In the genomic region with DNA sequence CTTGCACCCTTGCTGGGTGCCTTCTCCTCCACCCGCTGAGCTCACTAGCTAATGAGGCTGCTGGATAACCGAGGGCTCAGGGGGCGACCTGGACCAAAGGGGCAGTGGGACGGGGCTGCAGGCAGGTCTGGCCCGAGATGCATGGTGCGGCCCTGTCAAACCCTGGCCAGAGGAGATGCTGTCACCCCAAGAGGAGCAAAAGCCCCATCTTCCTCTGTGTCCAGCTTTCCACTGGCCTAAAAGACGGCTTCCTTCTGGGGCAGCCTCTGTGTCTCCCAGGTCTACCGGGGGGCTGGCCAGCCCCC, we compare ENCODE assay signal across 13 cellular contexts.
A peak's percentile ranks its signal among the peaks of the same experiment; 100 is the strongest.
DNase-seq lines count a peak whose midpoint lies in the region; ATAC-seq and TF ChIP-seq lines count a peak whose summit lies in the region.
"Had no signal": no experiment of that assay in that cellular context is flagged by ENCODE, and none has a peak within 500 bp of the region (broad histone marks: within the 10 kb centered on the region; RNA-seq: fewer than 3 reads in every experiment).

No MANE protein-coding gene starts in this region.

- in situ Hi-C loops in ACHN (cut with HindIII; ENCODE audit: low pct_ligation_motif_present, low pct_unique_long_range_greater_than_20kb, low sequenced_read_pairs) = no loop called here

- H3K9ac ChIP-seq in NT2/D1 (ENCODE audit: insufficient read length, low read depth) = no peak overlapping the region
- no peak overlapping the region for H3K9ac ChIP-seq in iPS-18a (ENCODE audit: low read length)

- no peak for TF ChIP-seq CTCF in osteoblast (IDR thresholded peaks at IDR 0.05; ENCODE audit: extremely low read depth, low read depth, low read length)

- POLR2A ChIA-PET in HEK293T (lab: Yijun Ruan, JAX) = no interaction called here

- no peaks in the 10 kb centered on the region for H3K79me2 ChIP-seq in osteoblast (ENCODE audit: insufficient read depth, low read length)

- H3K9me3 ChIP-seq in NT2/D1 (ENCODE audit: insufficient read depth, low read length) (no peaks in the 10 kb centered on the region), iPS-18a (ENCODE audit: control insufficient read depth, low read depth, low read length) (no peaks in the 10 kb centered on the region), osteoblast (ENCODE audit: low read depth, low read length) (no peaks in the 10 kb centered on the region)
- H3K9me3 ChIP-seq: esophagus muscularis mucosa, gastroesophageal sphincter, lower lobe of right lung, tibial nerve had no signal

- H2AFZ ChIP-seq in osteoblast (ENCODE audit: low read length) = no peak overlapping the region

- ATAC-seq in GM19463 (IDR thresholded peaks at IDR 0.05; ENCODE audit: unreplicated experiment) (no peak), GM18502 (IDR thresholded peaks at IDR 0.05; ENCODE audit: poor library complexity, unreplicated experiment) (no peak)

- H3K36me3 ChIP-seq in NT2/D1 (ENCODE audit: insufficient read depth, insufficient read length, low read length) = no peaks in the 10 kb centered on the region
- H3K36me3 ChIP-seq in iPS-18a (ENCODE audit: control insufficient read depth, low read depth, low read length) = no peaks in the 10 kb centered on the region
- no peaks in the 10 kb centered on the region for H3K36me3 ChIP-seq in osteoblast (ENCODE audit: insufficient read depth, low read length)
- H3K36me3 ChIP-seq: esophagus muscularis mucosa, gastroesophageal sphincter, lower lobe of right lung, tibial nerve had no signal

- DNase-seq in HEK293T (ENCODE audit: extremely low spot score) (peak; percentile 39), NT2/D1 (ENCODE audit: low read depth, low spot score) (no peak), osteoblast (ENCODE audit: insufficient read length, low spot score, missing footprints) (peak; percentile 3), ACHN (no peak)

- H4K20me1 ChIP-seq in osteoblast (ENCODE audit: insufficient read depth, low read length) = no peaks in the 10 kb centered on the region

- CTCF ChIA-PET in HEK293T (lab: Yijun Ruan, JAX) = interaction anchor here (0.6 to 2.2 kb wide), 20 partner anchors 9 to 1378 kb away, joined by 3 to 8 read pairs (median 4); no protein-coding TSS in a partner anchor

- H3K27ac ChIP-seq in iPS-18a (ENCODE audit: low read length) = no peak overlapping the region
- no peak overlapping the region for H3K27ac ChIP-seq in osteoblast (ENCODE audit: low read depth, low read length)
- H3K27ac ChIP-seq: coronary artery, esophagus muscularis mucosa, gastroesophageal sphincter, HL-60, lower lobe of right lung, tibial nerve had no signal

- H3K4me2 ChIP-seq in osteoblast (ENCODE audit: insufficient read depth, low read length) = peak overlapping the region; percentile 86

- H3K4me1 ChIP-seq in NT2/D1 (ENCODE audit: insufficient read depth, insufficient read length) = no peaks in the 10 kb centered on the region
- no peaks in the 10 kb centered on the region for H3K4me1 ChIP-seq in iPS-18a (ENCODE audit: control insufficient read depth, low read depth, low read length)
- peaks cover 9% of the 10 kb centered on the region for H3K4me1 ChIP-seq in osteoblast (ENCODE audit: insufficient read depth, low read length)

- H3K27me3 ChIP-seq in NT2/D1 (ENCODE audit: insufficient read depth, insufficient read length) (peaks cover 9% of the 10 kb centered on the region), iPS-18a (ENCODE audit: control insufficient read depth, insufficient read depth, low read length) (no peaks in the 10 kb centered on the region), osteoblast (ENCODE audit: insufficient read depth, low read length) (no peaks in the 10 kb centered on the region)
- H3K27me3 ChIP-seq: esophagus muscularis mucosa, gastroesophageal sphincter, tibial nerve had no signal

- H3K4me3 ChIP-seq in NT2/D1 (ENCODE audit: insufficient read length, low read depth) = peak overlapping the region; percentile 21
- peak overlapping the region; percentile 60 for H3K4me3 ChIP-seq in iPS-18a (ENCODE audit: low read length)
- no peak overlapping the region for H3K4me3 ChIP-seq in osteoblast (ENCODE audit: insufficient read depth, low read length)

TF ChIP-seq in HEK293T, 16 proteins besides CTCF, POLR2A, EP300 and RAD21:
- TF ChIP-seq, protein P1, sequence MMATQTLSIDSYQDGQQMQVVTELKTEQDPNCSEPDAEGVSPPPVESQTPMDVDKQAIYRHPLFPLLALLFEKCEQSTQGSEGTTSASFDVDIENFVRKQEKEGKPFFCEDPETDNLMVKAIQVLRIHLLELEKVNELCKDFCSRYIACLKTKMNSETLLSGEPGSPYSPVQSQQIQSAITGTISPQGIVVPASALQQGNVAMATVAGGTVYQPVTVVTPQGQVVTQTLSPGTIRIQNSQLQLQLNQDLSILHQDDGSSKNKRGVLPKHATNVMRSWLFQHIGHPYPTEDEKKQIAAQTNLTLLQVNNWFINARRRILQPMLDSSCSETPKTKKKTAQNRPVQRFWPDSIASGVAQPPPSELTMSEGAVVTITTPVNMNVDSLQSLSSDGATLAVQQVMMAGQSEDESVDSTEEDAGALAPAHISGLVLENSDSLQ (IDR thresholded peaks at IDR 0.05) = no peak
- no peak for TF ChIP-seq CTBP1 (IDR thresholded peaks at IDR 0.05; ENCODE audit: borderline replicate concordance)
- TF ChIP-seq ELF4 (IDR thresholded peaks at IDR 0.05) = no peak
- TF ChIP-seq SUZ12 (IDR thresholded peaks at IDR 0.05) = no peak
- TF ChIP-seq HDGF (IDR thresholded peaks at IDR 0.05; ENCODE audit: borderline replicate concordance) = no peak
- no peak for TF ChIP-seq FOXA1 (IDR thresholded peaks at IDR 0.05)
- no peak for TF ChIP-seq ZNF384 (IDR thresholded peaks at IDR 0.05)
- TF ChIP-seq L3MBTL2 (conservative IDR thresholded peaks at IDR 0.05) = no peak
- TF ChIP-seq FOXK2 (IDR thresholded peaks at IDR 0.05) = no peak
- no peak for TF ChIP-seq NFRKB (IDR thresholded peaks at IDR 0.05)
- no peak for TF ChIP-seq SP1 (IDR thresholded peaks at IDR 0.05)
- TF ChIP-seq TARDBP (IDR thresholded peaks at IDR 0.05) = no peak
- TF ChIP-seq LEF1 (IDR thresholded peaks at IDR 0.05; ENCODE audit: borderline replicate concordance) = no peak
- no peak for TF ChIP-seq ARNT (IDR thresholded peaks at IDR 0.05)
- no peak for TF ChIP-seq BHLHE40 (IDR thresholded peaks at IDR 0.05; ENCODE audit: borderline replicate concordance)
- no peak for TF ChIP-seq FOXM1 (IDR thresholded peaks at IDR 0.05; ENCODE audit: borderline replicate concordance)

Comparison
In these comparisons a context has a peak if more than half of its experiments do, and no peak if none do; other contexts are left out.
1. DNase-seq: peak in HEK293T (single experiment) and osteoblast (single experiment); none in NT2/D1 (single experiment) and ACHN (single experiment).